In genomic region chr5:79255786-79256557, GRCh38 we compare ENCODE assay signal across 9 cellular contexts. TPM values are rescaled to one million over a fixed set of nuclear protein-coding genes. Genes with fewer than 3 reads are reported as not detected.
DNase-seq lines count a peak whose midpoint lies in the region; ATAC-seq and TF ChIP-seq lines count a peak whose summit lies in the region.
"Had no signal": no experiment of that assay in that cellular context is flagged by ENCODE, and none has a peak within 500 bp of the region (broad histone marks: within the 10 kb centered on the region; RNA-seq: fewer than 3 reads in every experiment).

No MANE protein-coding gene starts in this region.

- H3K27ac Mint-ChIP-seq in Calu3 (ENCODE audit: unreplicated experiment) (no peak overlapping the region), memory B cell (peak overlapping the region; percentile 61), T-cell (no peak overlapping the region)
- H3K27ac Mint-ChIP-seq: natural killer cell had no signal

- POLR2A ChIA-PET in T-cell (lab: Charles Lee): interaction anchor here in 1 of 2 donors (0.6 kb wide), 1 partner anchor 25 kb away, joined by 3 read pairs; no protein-coding TSS in a partner anchor

- no TSS peak for BruUV-seq in Calu3 (replicated peaks; lab: Mats Ljungman, UMichigan)

- no peak overlapping the region for H3K4me3 Mint-ChIP-seq in Calu3 (ENCODE audit: low read depth, unreplicated experiment)
- no peak overlapping the region for H3K4me3 Mint-ChIP-seq in memory B cell
- peak overlapping the region in 1 of 3 donors; percentile 37 for H3K4me3 Mint-ChIP-seq in T-cell
- H3K4me3 Mint-ChIP-seq: natural killer cell had no signal

- DNase-seq in Calu3 (peak; percentile 74), astrocyte of the hippocampus (ENCODE audit: low read depth, low spot score) (peak; percentile 29), memory B cell (ENCODE audit: low spot score in 2 of 2) (no peak), suprapubic skin (ENCODE audit: low spot score in 2 of 2) (no peak), T-cell (no peak)
- DNase-seq in central memory CD4-positive, alpha-beta T cell: no peak
- DNase-seq: natural killer cell had no signal

- H3K27ac ChIP-seq in suprapubic skin: no peak overlapping the region

- H3K27me3 Mint-ChIP-seq in Calu3 (ENCODE audit: unreplicated experiment) (no peaks in the 10 kb centered on the region), memory B cell (no peaks in the 10 kb centered on the region), T-cell (no peaks in the 10 kb centered on the region)

- ATAC-seq in GM18502 (IDR thresholded peaks at IDR 0.05; ENCODE audit: poor library complexity, unreplicated experiment) (peak; percentile 63), HG03442 (IDR thresholded peaks at IDR 0.05; ENCODE audit: unreplicated experiment) (peak; percentile 84), memory B cell (ENCODE audit: low read depth) (no peak), T-cell (replicated peaks in 1 of 4) (no peak)

- H3K27me3 ChIP-seq in suprapubic skin: no peaks in the 10 kb centered on the region

- H3K9me3 ChIP-seq in suprapubic skin: no peaks in the 10 kb centered on the region

- no peaks in the 10 kb centered on the region for H3K36me3 Mint-ChIP-seq in Calu3 (ENCODE audit: insufficient read depth, unreplicated experiment)
- H3K36me3 Mint-ChIP-seq in memory B cell: peaks cover 23% of the 10 kb centered on the region
- peaks cover 24% of the 10 kb centered on the region for H3K36me3 Mint-ChIP-seq in T-cell
- H3K36me3 Mint-ChIP-seq: natural killer cell had no signal

- H3K9me3 Mint-ChIP-seq in Calu3 (ENCODE audit: low read depth, unreplicated experiment) (no peaks in the 10 kb centered on the region), memory B cell (peaks cover 4% of the 10 kb centered on the region), T-cell (no peaks in the 10 kb centered on the region)
- H3K9me3 Mint-ChIP-seq: natural killer cell had no signal

- WGBS in suprapubic skin: 56% methylated on average over 3 of the region's 5 CpGs

- H3K4me1 Mint-ChIP-seq in Calu3 (ENCODE audit: low read depth, unreplicated experiment) (peaks cover 18% of the 10 kb centered on the region), memory B cell (peaks cover 34% of the 10 kb centered on the region), T-cell (peaks cover 58 to 62% (median 61%) of the 10 kb centered on the region in 3 donors)

- no peak for TF ChIP-seq EP300 in suprapubic skin (IDR thresholded peaks at IDR 0.05)

- H3K36me3 ChIP-seq in suprapubic skin: no peaks in the 10 kb centered on the region

- TF ChIP-seq CTCF in Calu3 (IDR thresholded peaks at IDR 0.05; ENCODE audit: unreplicated experiment) (peak; percentile 83), suprapubic skin (IDR thresholded peaks at IDR 0.05) (no peak)

- CTCF ChIA-PET in Calu3 (lab: Charles Lee): interaction anchor here (0.6 to 1.7 kb wide), 8 partner anchors 19 to 210 kb away, joined by 3 to 16 read pairs (median 4); no protein-coding TSS in a partner anchor
- CTCF ChIA-PET in T-cell (lab: Charles Lee): no interaction called here

- H3K4me3 ChIP-seq in suprapubic skin: no peak overlapping the region

- H3K4me1 ChIP-seq in suprapubic skin: peaks cover 20% of the 10 kb centered on the region

- intact Hi-C loops in Calu3 (cut with micrococcal nuclease; ENCODE audit: unreplicated experiment): loop anchor here (1.0 to 2.0 kb wide), 2 partner anchors 69 to 208 kb away; no protein-coding TSS in a partner anchor

- TF ChIP-seq POLR2A in suprapubic skin (IDR thresholded peaks at IDR 0.05): no peak

RNA-seq across cellular contexts. Expression of gene JMY, which starts 20.0 kb away (rescaled TPM):
- 12.2 and 12.5 TPM in 2 replicates for total RNA-seq in Calu3 (2022)
- total RNA-seq in suprapubic skin: 10 to 100 TPM; 17.6 to 34.4 (median 22.0) TPM
- 10 to 100 TPM; 18.0 to 45.3 (median 21.1) TPM for total RNA-seq in T-cell

Comparison
In these comparisons a context has a peak if more than half of its experiments do, and no peak if none do; other contexts are left out.
1. DNase-seq: peak in Calu3 (single experiment) and astrocyte of the hippocampus (single experiment); none in memory B cell (0 of 2), central memory CD4-positive, alpha-beta T cell (single experiment), suprapubic skin (0 of 2) and T-cell (0 of 34).
2. ATAC-seq: peak in GM18502 (single experiment) and HG03442 (single experiment); none in memory B cell (single experiment) and T-cell (0 of 4).